Comparison of ENCODE assay signal across 29 cellular contexts in the genomic region with DNA sequence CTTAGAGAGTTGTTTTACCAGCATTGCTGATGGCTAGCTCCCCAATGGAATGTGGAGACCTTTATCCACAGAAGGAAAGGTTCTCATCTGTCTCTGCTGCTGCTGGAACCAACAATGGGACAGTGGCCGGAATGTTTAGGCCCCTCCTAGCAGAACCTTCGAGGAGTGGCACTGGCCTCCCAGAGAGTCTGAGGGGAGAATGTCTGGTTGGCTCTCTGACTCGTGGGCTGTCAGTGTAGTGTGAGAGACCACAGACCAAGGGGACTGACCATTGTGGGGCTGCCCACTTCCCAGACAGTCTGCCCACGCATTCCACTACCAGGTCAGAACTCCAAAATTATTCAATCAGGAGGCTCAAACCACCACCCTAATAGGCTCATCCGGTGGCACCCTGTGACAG. TPM values are rescaled to one million over a fixed set of nuclear protein-coding genes. Genes with fewer than 3 reads are reported as not detected.
DNase-seq lines count a peak whose midpoint lies in the region; ATAC-seq and TF ChIP-seq lines count a peak whose summit lies in the region.
"Had no signal": no experiment of that assay in that cellular context is flagged by ENCODE, and none has a peak within 500 bp of the region (broad histone marks: within the 10 kb centered on the region; RNA-seq: fewer than 3 reads in every experiment).

No MANE protein-coding gene starts in this region.

- no peak overlapping the region for H3K4me3 Mint-ChIP-seq in activated CD4-positive, alpha-beta T cell treated with anti-CD3 and anti-CD28 coated beads, Interleukin-2, amount 10 ng/mL, durations not matched to agents 7 days and 5 days
- H3K4me3 Mint-ChIP-seq: activated naive CD4-positive, alpha-beta T cell treated with anti-CD3 and anti-CD28 coated beads, Interleukin-2, amount 10 ng/mL, durations not matched to agents 7 days and 5 days; activated T-cell treated with anti-CD3 and anti-CD28 coated beads, Interleukin-2, amount 50 U/mL, for 4 hours; mesothelial cell of epicardium; natural killer cell treated with Interleukin-12 subunit alpha and Interleukin-12 subunit beta and Interleukin-15 and Interleukin-18, amount 100 ng/mL, for 72 hours had no signal

- CTCF ChIA-PET in activated CD4-positive, alpha-beta T cell treated with anti-CD3 and anti-CD28 coated beads, Interleukin-2, amount 10 ng/mL, durations not matched to agents 7 days and 5 days (lab: Charles Lee), result interaction anchor here (0.5 to 2.1 kb wide), 5 partner anchors 10 to 1082 kb away, joined by 3 to 4 read pairs (median 3); no protein-coding TSS in a partner anchor

- DNase-seq in right cardiac atrium (no peak), left cardiac atrium (no peak), aorta (peak in 1 of 2 donors; percentile 21), adrenal gland (no peak)
- DNase-seq in activated CD4-positive, alpha-beta T cell treated with anti-CD3 and anti-CD28 coated beads, Interleukin-2, amount 10 ng/mL, durations not matched to agents 7 days and 5 days, result no peak
- DNase-seq: activated CD4-positive, alpha-beta T cell treated with anti-CD3 and anti-CD28 coated beads for 1 hour; activated CD8-positive, alpha-beta memory T cell treated with anti-CD3 and anti-CD28 coated beads for 24 hours; activated naive CD4-positive, alpha-beta T cell treated with anti-CD3 and anti-CD28 coated beads, Interleukin-2, amount 10 ng/mL, durations not matched to agents 7 days and 5 days; activated T-cell treated with anti-CD3 and anti-CD28 coated beads, Interleukin-2, amount 50 U/mL, for 4 hours; anterior cingulate cortex; cerebellar nuclear complex; COR-L47; DND-41; effector CD4-positive, alpha-beta T cell; erythroblast; left colon; NCI-H2171; NCI-H526 treated with DMSO at 0.1 percent for 48 hours; small intestine; stimulated activated CD4-positive, alpha-beta T cell treated with anti-CD3 and anti-CD28 coated beads, Interleukin-4, amount 100 ng/mL, for 1 hour; stimulated activated naive CD8-positive, alpha-beta T cell treated with anti-CD3 and anti-CD28 coated beads, Interleukin-15, Interleukin-2, amounts not matched to agents 100 U/mL and 50 U/mL, for 24 hours had no signal

- H3K9me3 ChIP-seq in right cardiac atrium (ENCODE audit: control insufficient read depth, low read length) (no peaks in the 10 kb centered on the region), aorta (ENCODE audit: control insufficient read depth, low read length) (no peaks in the 10 kb centered on the region), adrenal gland (replicated peaks in 1 of 3) (no peaks in the 10 kb centered on the region)

- peaks cover 22% of the 10 kb centered on the region for H3K27me3 Mint-ChIP-seq in activated CD4-positive, alpha-beta T cell treated with anti-CD3 and anti-CD28 coated beads, Interleukin-2, amount 10 ng/mL, durations not matched to agents 7 days and 5 days

- no peak overlapping the region for H3K9ac ChIP-seq in rectal smooth muscle tissue (ENCODE audit: low read length)
- H3K9ac ChIP-seq: parathyroid adenoma had no signal

- peaks cover 3% of the 10 kb centered on the region for H3K4me1 Mint-ChIP-seq in activated CD4-positive, alpha-beta T cell treated with anti-CD3 and anti-CD28 coated beads, Interleukin-2, amount 10 ng/mL, durations not matched to agents 7 days and 5 days
- H3K4me1 Mint-ChIP-seq: activated naive CD4-positive, alpha-beta T cell treated with anti-CD3 and anti-CD28 coated beads, Interleukin-2, amount 10 ng/mL, durations not matched to agents 7 days and 5 days had no signal

- peak overlapping the region; percentile 37 for H3K27ac ChIP-seq in right cardiac atrium (ENCODE audit: low read length)
- H3K27ac ChIP-seq in rectal smooth muscle tissue (ENCODE audit: low read depth, low read length), result peak overlapping the region; percentile 27
- H3K27ac ChIP-seq in aorta (ENCODE audit: low read depth in 1 of 2, low read length in 2 of 2), result peak overlapping the region; percentile 46 to 87
- no peak overlapping the region for H3K27ac ChIP-seq in adrenal gland
- H3K27ac ChIP-seq: HL-60, parathyroid adenoma had no signal

- H3K4me1 ChIP-seq in right cardiac atrium (ENCODE audit: control insufficient read depth, insufficient read depth, low read length) (peaks cover 28% of the 10 kb centered on the region), rectal smooth muscle tissue (ENCODE audit: control insufficient read depth, insufficient read depth, low read length) (peaks cover 14% of the 10 kb centered on the region), aorta (ENCODE audit: control insufficient read depth in 1 of 2, insufficient read depth in 2 of 2, low read length in 2 of 2) (peaks cover 2 to 11% of the 10 kb centered on the region in 2 donors), adrenal gland (replicated peaks in 1 of 2) (peaks cover 0 to 11% of the 10 kb centered on the region in 2 donors)
- H3K4me1 ChIP-seq: parathyroid adenoma had no signal

- no peaks in the 10 kb centered on the region for H3K27me3 ChIP-seq in right cardiac atrium (ENCODE audit: control insufficient read depth, insufficient read depth)
- no peaks in the 10 kb centered on the region for H3K27me3 ChIP-seq in rectal smooth muscle tissue (ENCODE audit: control insufficient read depth, insufficient read depth, low read length)
- no peaks in the 10 kb centered on the region for H3K27me3 ChIP-seq in aorta (ENCODE audit: control insufficient read depth in 1 of 2, insufficient read depth in 2 of 2, low read length in 1 of 2)
- peaks cover 22% of the 10 kb centered on the region for H3K27me3 ChIP-seq in adrenal gland

- POLR2A ChIA-PET in activated CD4-positive, alpha-beta T cell treated with anti-CD3 and anti-CD28 coated beads, Interleukin-2, amount 10 ng/mL, durations not matched to agents 7 days and 5 days (lab: Charles Lee), result no interaction called here

- intact Hi-C loops in right cardiac atrium (cut with DNase I) (no loop called here), left cardiac atrium (cut with DNase I) (no loop called here), aorta (cut with DNase I) (no loop called here), adrenal gland (cut with DNase I) (no loop called here)

- TF ChIP-seq POLR2A in adrenal gland (IDR thresholded peaks at IDR 0.05), result no peak

- TF ChIP-seq CTCF in adrenal gland (IDR thresholded peaks at IDR 0.05), result no peak

- H3K9me3 Mint-ChIP-seq in activated CD4-positive, alpha-beta T cell treated with anti-CD3 and anti-CD28 coated beads, Interleukin-2, amount 10 ng/mL, durations not matched to agents 7 days and 5 days, result no peaks in the 10 kb centered on the region
- H3K9me3 Mint-ChIP-seq: activated naive CD4-positive, alpha-beta T cell treated with anti-CD3 and anti-CD28 coated beads, Interleukin-2, amount 10 ng/mL, durations not matched to agents 7 days and 5 days; activated T-cell treated with anti-CD3 and anti-CD28 coated beads, Interleukin-2, amount 50 U/mL, for 4 hours; mesothelial cell of epicardium; natural killer cell treated with Interleukin-12 subunit alpha and Interleukin-12 subunit beta and Interleukin-15 and Interleukin-18, amount 100 ng/mL, for 72 hours had no signal

- H3K36me3 Mint-ChIP-seq in activated CD4-positive, alpha-beta T cell treated with anti-CD3 and anti-CD28 coated beads, Interleukin-2, amount 10 ng/mL, durations not matched to agents 7 days and 5 days (ENCODE audit: low read depth), result no peaks in the 10 kb centered on the region
- H3K36me3 Mint-ChIP-seq: activated naive CD4-positive, alpha-beta T cell treated with anti-CD3 and anti-CD28 coated beads, Interleukin-2, amount 10 ng/mL, durations not matched to agents 7 days and 5 days; natural killer cell treated with Interleukin-12 subunit alpha and Interleukin-12 subunit beta and Interleukin-15 and Interleukin-18, amount 100 ng/mL, for 72 hours had no signal

- no peak for ATAC-seq in right cardiac atrium
- no peak for ATAC-seq in left cardiac atrium
- no peak for ATAC-seq in aorta (ENCODE audit: low FRiP score)
- ATAC-seq: activated T-cell treated with anti-CD3 and anti-CD28 coated beads, Interleukin-2, amount 50 U/mL, for 4 hours; left colon; natural killer cell treated with Interleukin-12 subunit alpha and Interleukin-12 subunit beta and Interleukin-15 and Interleukin-18, amount 100 ng/mL, for 72 hours; stimulated activated naive CD8-positive, alpha-beta T cell treated with anti-CD3 and anti-CD28 coated beads, Interleukin-15, Interleukin-2, amounts not matched to agents 100 U/mL and 50 U/mL, for 24 hours had no signal

- 62% methylated on average over 5 of the region's 5 CpGs for WGBS in right cardiac atrium
- WGBS in aorta, 2 donors, result 14 to 20% methylated on average over 5 of the region's 5 CpGs
- WGBS in adrenal gland, 4 donors, result 76 to 97% (median 81%) methylated on average over 5 of the region's 5 CpGs

- no peak overlapping the region for H3K27ac Mint-ChIP-seq in activated CD4-positive, alpha-beta T cell treated with anti-CD3 and anti-CD28 coated beads, Interleukin-2, amount 10 ng/mL, durations not matched to agents 7 days and 5 days
- H3K27ac Mint-ChIP-seq: activated naive CD4-positive, alpha-beta T cell treated with anti-CD3 and anti-CD28 coated beads, Interleukin-2, amount 10 ng/mL, durations not matched to agents 7 days and 5 days; mesothelial cell of epicardium; natural killer cell treated with Interleukin-12 subunit alpha and Interleukin-12 subunit beta and Interleukin-15 and Interleukin-18, amount 100 ng/mL, for 72 hours had no signal

- H3K36me3 ChIP-seq in rectal smooth muscle tissue (ENCODE audit: control insufficient read depth, insufficient read depth, low read length), result peaks cover 7% of the 10 kb centered on the region
- peaks cover 0 to 3% of the 10 kb centered on the region in 2 donors for H3K36me3 ChIP-seq in aorta (ENCODE audit: control insufficient read depth in 1 of 2, insufficient read depth in 2 of 2, low read length in 1 of 2)
- H3K36me3 ChIP-seq in adrenal gland (replicated peaks in 1 of 2), result no peaks in the 10 kb centered on the region

- H3K4me3 ChIP-seq in right cardiac atrium (ENCODE audit: low read length), result no peak overlapping the region
- no peak overlapping the region for H3K4me3 ChIP-seq in rectal smooth muscle tissue (ENCODE audit: low read length)
- H3K4me3 ChIP-seq in aorta (ENCODE audit: low read length in 2 of 2), result no peak overlapping the region
- H3K4me3 ChIP-seq in adrenal gland, result no peak overlapping the region

RNA-seq across cellular contexts. Expression of a gene that starts 5.1 kb away (rescaled TPM):
- total RNA-seq in right cardiac atrium (10 to 100 TPM; 63.2 to 88.0 (median 70.0) TPM), left cardiac atrium (10 to 100 TPM; 53.3 to 63.3 TPM), aorta (100 to 1,000 TPM in 1 of 2 donors, 10 to 100 TPM in 1; 86.9 to 171 TPM), adrenal gland (1 to 10 TPM; 1.3 to 9.2 (median 3.3) TPM)
- polyA plus RNA-seq in right cardiac atrium (68.8 TPM), aorta (10 to 100 TPM; 51.3 to 82.1 TPM), adrenal gland (1 to 10 TPM; 1.4 to 7.0 (median 4.3) TPM)
- total RNA-seq in activated CD4-positive, alpha-beta T cell treated with anti-CD3 and anti-CD28 coated beads, Interleukin-2, amount 10 ng/mL, durations not matched to agents 7 days and 5 days, result not detected
- total RNA-seq: activated T-cell treated with anti-CD3 and anti-CD28 coated beads, Interleukin-2, amount 50 U/mL, for 4 hours; natural killer cell treated with Interleukin-12 subunit alpha and Interleukin-12 subunit beta and Interleukin-15 and Interleukin-18, amount 100 ng/mL, for 72 hours had no signal

RNA-seq across cellular contexts. Expression of a gene that starts 13.8 kb away (rescaled TPM):
- total RNA-seq in right cardiac atrium (1 to 10 TPM; 2.8 to 8.9 (median 5.3) TPM), left cardiac atrium (1 to 10 TPM; 2.6 to 5.2 TPM), aorta (1 to 10 TPM; 1.5 TPM), adrenal gland (not detected)
- polyA plus RNA-seq in right cardiac atrium (6.9 TPM), aorta (under 1 TPM; 0.05 to 0.25 TPM), adrenal gland (not detected)
- total RNA-seq in activated CD4-positive, alpha-beta T cell treated with anti-CD3 and anti-CD28 coated beads, Interleukin-2, amount 10 ng/mL, durations not matched to agents 7 days and 5 days, result not detected
- total RNA-seq: activated T-cell treated with anti-CD3 and anti-CD28 coated beads, Interleukin-2, amount 50 U/mL, for 4 hours; frontal cortex; mesothelial cell of epicardium; natural killer cell treated with Interleukin-12 subunit alpha and Interleukin-12 subunit beta and Interleukin-15 and Interleukin-18, amount 100 ng/mL, for 72 hours had no signal
- polyA plus RNA-seq: BJ had no signal

RNA-seq across cellular contexts. Expression of a gene that starts 17.5 kb away (rescaled TPM):
- total RNA-seq in right cardiac atrium, result not detected
- not detected for polyA plus RNA-seq in right cardiac atrium
- total RNA-seq in left cardiac atrium, result not detected
- not detected for total RNA-seq in aorta
- 10 to 100 TPM in 1 of 2 donors, not detected in 1; 31.4 TPM for polyA plus RNA-seq in aorta
- total RNA-seq in adrenal gland, result 1 to 10 TPM in 1 of 8 donors, under 1 TPM in 4, not detected in 3; 0.32 to 2.6 (median 0.55) TPM
- 1 to 10 TPM in 2 of 3 donors, under 1 TPM in 1; 0.40 to 3.1 (median 1.5) TPM for polyA plus RNA-seq in adrenal gland
- not detected for total RNA-seq in activated CD4-positive, alpha-beta T cell treated with anti-CD3 and anti-CD28 coated beads, Interleukin-2, amount 10 ng/mL, durations not matched to agents 7 days and 5 days
- total RNA-seq: activated T-cell treated with anti-CD3 and anti-CD28 coated beads, Interleukin-2, amount 50 U/mL, for 4 hours; frontal cortex; mesothelial cell of epicardium; natural killer cell treated with Interleukin-12 subunit alpha and Interleukin-12 subunit beta and Interleukin-15 and Interleukin-18, amount 100 ng/mL, for 72 hours; urinary bladder had no signal
- polyA plus RNA-seq: BJ had no signal

RNA-seq across cellular contexts. Expression of a gene that starts 33.3 kb away (rescaled TPM):
- total RNA-seq in right cardiac atrium, result 10 to 100 TPM; 17.4 to 18.0 (median 17.7) TPM
- polyA plus RNA-seq in right cardiac atrium, result 9.9 TPM
- total RNA-seq in left cardiac atrium, result 10 to 100 TPM; 13.9 to 23.6 TPM
- total RNA-seq in aorta, result 10 to 100 TPM; 11.3 to 15.2 TPM
- polyA plus RNA-seq in aorta, result 10 to 100 TPM in 1 of 2 donors, 1 to 10 TPM in 1; 6.1 to 11.0 TPM
- total RNA-seq in adrenal gland, result 10 to 100 TPM; 15.4 to 42.8 (median 20.3) TPM
- 10 to 100 TPM in 1 of 3 donors, 1 to 10 TPM in 2; 5.2 to 11.2 (median 6.4) TPM for polyA plus RNA-seq in adrenal gland
- 10 to 100 TPM; 13.7 to 15.9 TPM for total RNA-seq in activated CD4-positive, alpha-beta T cell treated with anti-CD3 and anti-CD28 coated beads, Interleukin-2, amount 10 ng/mL, durations not matched to agents 7 days and 5 days

RNA-seq across cellular contexts. Expression of a gene that starts 52.3 kb away (rescaled TPM):
- total RNA-seq in right cardiac atrium (1 to 10 TPM; 1.7 to 2.5 (median 1.8) TPM), left cardiac atrium (1 to 10 TPM; 2.1 to 2.9 TPM), aorta (10 to 100 TPM in 1 of 2 donors, 1 to 10 TPM in 1; 5.4 to 10.3 TPM), adrenal gland (1 to 10 TPM in 6 of 8 donors, under 1 TPM in 2; 0.48 to 5.6 (median 2.6) TPM)
- polyA plus RNA-seq in right cardiac atrium (1.4 TPM), aorta (1 to 10 TPM in 1 of 2 donors, under 1 TPM in 1; 0.88 to 8.6 TPM), adrenal gland (10 to 100 TPM in 1 of 3 donors, 1 to 10 TPM in 2; 1.1 to 34.9 (median 5.7) TPM)
- 1 to 10 TPM; 3.8 to 5.3 TPM for total RNA-seq in activated CD4-positive, alpha-beta T cell treated with anti-CD3 and anti-CD28 coated beads, Interleukin-2, amount 10 ng/mL, durations not matched to agents 7 days and 5 days

Comparison
In these comparisons a context has a peak if more than half of its experiments do, and no peak if none do; other contexts are left out.
1. H3K27ac ChIP-seq: peak in right cardiac atrium (single experiment), rectal smooth muscle tissue (single experiment) and aorta (2 of 2); none in adrenal gland (0 of 5).
2. RNA of a gene that starts 5.1 kb away (total RNA-seq): 86.9 to 171 TPM in aorta, 63.2 to 88.0 TPM in right cardiac atrium and 53.3 to 63.3 TPM in left cardiac atrium; 1.3 to 9.2 TPM in adrenal gland and not detected in activated CD4-positive, alpha-beta T cell treated with anti-CD3 and anti-CD28 coated beads, Interleukin-2, amount 10 ng/mL, durations not matched to agents 7 days and 5 days; every median in the first group is over 4 times any median in the second.